In the genomic region with DNA sequence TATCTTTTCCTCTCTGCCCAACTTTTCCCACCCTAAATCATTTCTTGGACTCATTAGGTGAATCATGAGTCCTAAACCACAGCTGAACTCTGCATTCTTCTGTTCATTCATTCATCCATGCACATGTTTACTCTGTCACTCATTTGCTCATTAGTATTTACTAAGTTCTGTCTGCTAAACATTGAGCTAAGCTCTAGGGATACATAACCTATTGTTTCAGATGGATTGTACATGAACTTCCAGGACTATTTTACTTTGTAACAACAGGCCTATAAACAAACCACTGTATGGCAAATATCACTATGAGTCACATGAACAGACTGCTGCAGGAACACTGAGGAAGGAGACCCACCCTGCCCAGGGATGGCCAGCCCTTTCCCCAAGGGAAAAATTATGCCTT, we compare ENCODE assay signal across 1 cellular context.
TF ChIP-seq lines count a peak whose summit lies in the region.

No MANE protein-coding gene starts in this region.

TF ChIP-seq in WTC11, 78 proteins besides CTCF, POLR2A, EP300 and RAD21 (continued from another document):
- TF ChIP-seq, protein P1, sequence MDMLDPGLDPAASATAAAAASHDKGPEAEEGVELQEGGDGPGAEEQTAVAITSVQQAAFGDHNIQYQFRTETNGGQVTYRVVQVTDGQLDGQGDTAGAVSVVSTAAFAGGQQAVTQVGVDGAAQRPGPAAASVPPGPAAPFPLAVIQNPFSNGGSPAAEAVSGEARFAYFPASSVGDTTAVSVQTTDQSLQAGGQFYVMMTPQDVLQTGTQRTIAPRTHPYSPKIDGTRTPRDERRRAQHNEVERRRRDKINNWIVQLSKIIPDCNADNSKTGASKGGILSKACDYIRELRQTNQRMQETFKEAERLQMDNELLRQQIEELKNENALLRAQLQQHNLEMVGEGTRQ (CRISPR knock-in tag; IDR thresholded peaks at IDR 0.05) = no peak
- TF ChIP-seq ESRRA (CRISPR knock-in tag; IDR thresholded peaks at IDR 0.05; ENCODE audit: borderline replicate concordance) = no peak
